ENCODE assay signal across 8 cellular contexts in genomic region chr19:7197760-7198696, GRCh38.
A peak's percentile ranks its signal among the peaks of the same experiment; 100 is the strongest.
DNase-seq lines count a peak whose midpoint lies in the region; ATAC-seq, FAIRE-seq and TF ChIP-seq lines count a peak whose summit lies in the region.

No MANE protein-coding gene starts in this region.

- H3K4me3 Mint-ChIP-seq in activated T-helper 17 cell treated with anti-CD3 and anti-CD28 coated beads, Interleukin-2, amount 50 U/mL, for 72 hours: peak overlapping the region; percentile 95
- peak overlapping the region; percentile 85 to 99 (median 93) for H3K4me3 Mint-ChIP-seq in naive thymus-derived CD8-positive, alpha-beta T cell
- H3K4me3 Mint-ChIP-seq in stimulated activated memory B cell treated with anti-CD40 and anti-IgM and Interleukin-4, amounts not matched to agents 10 μg/mL and 1 μg/mL and 100 μg/mL, for 72 hours: peak overlapping the region; percentile 85

- H3K4me3 ChIP-seq in fibroblast of mammary gland (ENCODE audit: control insufficient read depth, low read depth, low read length): peak overlapping the region; percentile 74

- H3K9me3 Mint-ChIP-seq in activated T-helper 17 cell treated with anti-CD3 and anti-CD28 coated beads, Interleukin-2, amount 50 U/mL, for 72 hours: no peaks in the 10 kb centered on the region
- H3K9me3 Mint-ChIP-seq in naive thymus-derived CD8-positive, alpha-beta T cell: peaks cover 0 to 3% (median 0%) of the 10 kb centered on the region in 9 donors
- H3K9me3 Mint-ChIP-seq in stimulated activated memory B cell treated with anti-CD40 and anti-IgM and Interleukin-4, amounts not matched to agents 10 μg/mL and 1 μg/mL and 100 μg/mL, for 72 hours: no peaks in the 10 kb centered on the region

- peak; percentile 82 for DNase-seq in DMS79 treated with DMSO at 0.1 percent for 48 hours (lab: John Stamatoyannopoulos, UW)
- DNase-seq in RCC 7860 (ENCODE audit: low spot score): peak; percentile 18
- peak; percentile 90 for DNase-seq in fibroblast of mammary gland (ENCODE audit: low read depth)
- DNase-seq in naive thymus-derived CD8-positive, alpha-beta T cell: peak; percentile 87 to 94 (median 92)

- TF ChIP-seq RAD21 in Ishikawa (IDR thresholded peaks at IDR 0.05; ENCODE audit: low read depth): no peak

- H3K27me3 Mint-ChIP-seq in activated T-helper 17 cell treated with anti-CD3 and anti-CD28 coated beads, Interleukin-2, amount 50 U/mL, for 72 hours: peaks cover 5% of the 10 kb centered on the region
- H3K27me3 Mint-ChIP-seq in naive thymus-derived CD8-positive, alpha-beta T cell: peaks cover 0 to 6% (median 0%) of the 10 kb centered on the region in 5 donors
- peaks cover 15% of the 10 kb centered on the region for H3K27me3 Mint-ChIP-seq in stimulated activated memory B cell treated with anti-CD40 and anti-IgM and Interleukin-4, amounts not matched to agents 10 μg/mL and 1 μg/mL and 100 μg/mL, for 72 hours

- H3K36me3 Mint-ChIP-seq in activated T-helper 17 cell treated with anti-CD3 and anti-CD28 coated beads, Interleukin-2, amount 50 U/mL, for 72 hours (ENCODE audit: low read depth): peaks cover 8% of the 10 kb centered on the region
- H3K36me3 Mint-ChIP-seq in naive thymus-derived CD8-positive, alpha-beta T cell: peaks cover 0 to 2% (median 0%) of the 10 kb centered on the region in 3 donors
- no peaks in the 10 kb centered on the region for H3K36me3 Mint-ChIP-seq in stimulated activated memory B cell treated with anti-CD40 and anti-IgM and Interleukin-4, amounts not matched to agents 10 μg/mL and 1 μg/mL and 100 μg/mL, for 72 hours

- FAIRE-seq in RCC 7860 (lab: Jason Lieb, UNC): no peak

- POLR2A ChIA-PET in naive thymus-derived CD8-positive, alpha-beta T cell (lab: Charles Lee): interaction anchor here (0.7 to 1.5 kb wide), 3 partner anchors 148 to 999 kb away, joined by 4 to 9 read pairs (median 4); partner anchors contain the start of gene ARHGEF18

- peak overlapping the region; percentile 94 for H3K27ac Mint-ChIP-seq in activated T-helper 17 cell treated with anti-CD3 and anti-CD28 coated beads, Interleukin-2, amount 50 U/mL, for 72 hours
- peak overlapping the region; percentile 88 to 100 (median 97) for H3K27ac Mint-ChIP-seq in naive thymus-derived CD8-positive, alpha-beta T cell
- peak overlapping the region; percentile 93 for H3K27ac Mint-ChIP-seq in stimulated activated memory B cell treated with anti-CD40 and anti-IgM and Interleukin-4, amounts not matched to agents 10 μg/mL and 1 μg/mL and 100 μg/mL, for 72 hours

- H3K4me1 Mint-ChIP-seq in activated T-helper 17 cell treated with anti-CD3 and anti-CD28 coated beads, Interleukin-2, amount 50 U/mL, for 72 hours: peaks cover 17% of the 10 kb centered on the region
- peaks cover 13 to 23% (median 15%) of the 10 kb centered on the region in 4 donors for H3K4me1 Mint-ChIP-seq in naive thymus-derived CD8-positive, alpha-beta T cell
- H3K4me1 Mint-ChIP-seq in stimulated activated memory B cell treated with anti-CD40 and anti-IgM and Interleukin-4, amounts not matched to agents 10 μg/mL and 1 μg/mL and 100 μg/mL, for 72 hours: peaks cover 27% of the 10 kb centered on the region

- TF ChIP-seq CTCF in fibroblast of mammary gland (conservative IDR thresholded peaks at IDR 0.05; ENCODE audit: control insufficient read depth, insufficient read depth, low read depth, low read length): no peak

- no peak for TF ChIP-seq EP300 in Ishikawa (IDR thresholded peaks at IDR 0.05; ENCODE audit: borderline replicate concordance)

- peak; percentile 82 for ATAC-seq in GM21529 (IDR thresholded peaks at IDR 0.05; ENCODE audit: unreplicated experiment)
- ATAC-seq in activated T-helper 17 cell treated with anti-CD3 and anti-CD28 coated beads, Interleukin-2, amount 50 U/mL, for 72 hours (replicated peaks): peak; percentile 85
- peak; percentile 87 for ATAC-seq in naive thymus-derived CD8-positive, alpha-beta T cell
- peak; percentile 96 for ATAC-seq in stimulated activated memory B cell treated with anti-CD40 and anti-IgM and Interleukin-4, amounts not matched to agents 10 μg/mL and 1 μg/mL and 100 μg/mL, for 72 hours

TF ChIP-seq in Ishikawa, 13 proteins besides CTCF, POLR2A, EP300 and RAD21:
- peak; percentile 74; the same call in 1 of the 2 replicates for TF ChIP-seq TAF1 (IDR thresholded peaks at IDR 0.05; ENCODE audit: low read depth)
- TF ChIP-seq MAX (IDR thresholded peaks at IDR 0.05): peak; percentile 73; the same call in 1 of the 2 replicates
- no peak for TF ChIP-seq REST (IDR thresholded peaks at IDR 0.05; ENCODE audit: low read depth)
- TF ChIP-seq YY1 (IDR thresholded peaks at IDR 0.05; ENCODE audit: low read depth): 0 out of 2 replicates have a peak, but pooled peaks have one; percentile 33
- TF ChIP-seq NFIC (IDR thresholded peaks at IDR 0.05): no peak
- TF ChIP-seq CREB1 (IDR thresholded peaks at IDR 0.05; ENCODE audit: low read depth): no peak
TF ChIP-seq in Ishikawa: peak in this region for 3.

Comparison
In these comparisons a context has a peak if more than half of its experiments do, and no peak if none do; other contexts are left out.
1. Peak in every context shown above with its lines: DNase-seq, ATAC-seq and H3K4me3 ChIP-seq.
2. DNase-seq: peak in every context shown above with its lines; median percentile 92 in naive thymus-derived CD8-positive, alpha-beta T cell; 90 in fibroblast of mammary gland; 82 in DMS79 treated with DMSO at 0.1 percent for 48 hours; 18 in RCC 7860.